In the genomic region with DNA sequence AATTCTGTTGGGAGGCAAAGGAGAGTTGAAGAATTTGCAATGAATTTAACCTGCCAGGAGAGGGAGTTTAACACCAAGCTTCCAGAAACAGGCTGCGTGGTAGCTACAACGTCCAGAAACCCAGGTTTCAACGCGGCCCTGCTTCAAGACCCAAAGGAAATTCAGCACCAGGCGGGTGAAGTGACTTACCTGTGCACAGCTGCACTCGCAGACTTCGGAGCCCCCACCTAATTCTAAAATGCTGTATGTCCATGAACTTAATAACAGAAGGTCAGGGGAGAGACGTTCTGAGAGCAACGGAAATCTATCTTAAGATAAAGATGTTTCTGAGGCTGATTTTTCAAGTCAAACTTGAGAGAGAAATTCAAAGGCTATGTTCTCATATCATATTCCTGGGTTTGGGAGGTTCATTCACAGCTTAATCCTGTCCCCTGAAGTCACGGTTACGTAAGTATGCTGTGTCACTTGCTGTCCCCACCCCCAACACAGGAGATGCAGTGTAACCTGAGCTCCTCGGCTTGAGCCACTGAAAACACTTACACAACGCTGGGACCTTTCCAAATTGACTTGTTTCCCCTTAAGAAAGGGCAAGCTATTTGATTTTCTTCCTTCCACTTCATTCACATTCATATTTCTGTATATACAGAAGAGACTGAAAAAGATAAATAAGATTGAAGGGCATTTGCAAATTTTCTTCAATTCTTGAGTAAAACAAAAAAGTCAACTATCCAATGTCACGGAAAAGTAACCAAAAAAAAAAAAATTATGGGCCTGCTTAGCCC, we compare ENCODE assay signal across 8 cellular contexts. TPM values are rescaled to one million over a fixed set of nuclear protein-coding genes. Genes with fewer than 3 reads are reported as not detected.
DNase-seq lines count a peak whose midpoint lies in the region; ATAC-seq and TF ChIP-seq lines count a peak whose summit lies in the region.

No MANE protein-coding gene starts in this region.

- H3K36me3 ChIP-seq in MM.1S (replicated peaks; ENCODE audit: insufficient read depth, low read length) (no peaks in the 10 kb centered on the region), parathyroid adenoma (ENCODE audit: control insufficient read depth, insufficient read depth, low read length) (no peaks in the 10 kb centered on the region)

- H3K79me2 ChIP-seq in MM.1S (ENCODE audit: low read length): peaks cover 14% of the 10 kb centered on the region
- peaks cover 46% of the 10 kb centered on the region for H3K79me2 ChIP-seq in parathyroid adenoma

- H3F3A ChIP-seq in MM.1S (ENCODE audit: insufficient read depth, low read length): no peaks in the 10 kb centered on the region

- H3K9me3 ChIP-seq in MM.1S (replicated peaks; ENCODE audit: insufficient read depth, low read length) (no peaks in the 10 kb centered on the region), parathyroid adenoma (ENCODE audit: control insufficient read depth, low read length) (no peaks in the 10 kb centered on the region)

- H3K4me1 ChIP-seq in MM.1S (ENCODE audit: low read length): no peaks in the 10 kb centered on the region; the same call in 1 of the 2 replicates
- H3K4me1 ChIP-seq in parathyroid adenoma: peaks cover 26% of the 10 kb centered on the region

- no peaks in the 10 kb centered on the region for H3K9me2 ChIP-seq in MM.1S (replicated peaks; ENCODE audit: insufficient read depth, low read length)

- H3K9ac ChIP-seq in MM.1S (ENCODE audit: low read length) (no peak overlapping the region), parathyroid adenoma (peak overlapping the region; percentile 20)

- H3K4me3 ChIP-seq in MM.1S (ENCODE audit: low read length) (no peak overlapping the region), parathyroid adenoma (ENCODE audit: low read depth, low read length) (peak overlapping the region; percentile 63)

- H3K27me3 ChIP-seq in MM.1S (replicated peaks; ENCODE audit: insufficient read depth, low read length) (no peaks in the 10 kb centered on the region), parathyroid adenoma (ENCODE audit: control insufficient read depth, insufficient read depth, low read length) (no peaks in the 10 kb centered on the region)

- H3K4me2 ChIP-seq in MM.1S (ENCODE audit: low read depth, low read length): no peak overlapping the region
- H3K4me2 ChIP-seq in parathyroid adenoma (ENCODE audit: low read length): peak overlapping the region; percentile 87

- intact Hi-C loops in Right ventricle myocardium superior (cut with DNase I): loop anchor here (5.0 kb wide), 1 partner anchor 73 kb away; no protein-coding TSS in a partner anchor

- peak; percentile 64 for TF ChIP-seq CTCF in GM10266 (IDR thresholded peaks at IDR 0.05; ENCODE audit: control insufficient read depth, insufficient read depth, low read depth, missing control alignments)
- TF ChIP-seq CTCF in MM.1S (IDR thresholded peaks at IDR 0.05; ENCODE audit: low read length): peak; percentile 42
- peak; percentile 72 for TF ChIP-seq CTCF in parathyroid adenoma (IDR thresholded peaks at IDR 0.05)

- H3K27ac ChIP-seq in MM.1S (ENCODE audit: low read length) (no peak overlapping the region), parathyroid adenoma (peak overlapping the region; percentile 97)

- DNase-seq in GM10266 (ENCODE audit: extremely low spot score) (peak; percentile 75), MM.1S (peak; percentile 52), SKM-1 (lab: John Stamatoyannopoulos, UW; ENCODE audit: unreplicated experiment) (peak; percentile 20), amniotic epithelial cell (ENCODE audit: low read depth) (peak; percentile 82), Right ventricle myocardium superior (peak; percentile 61)

- no peaks in the 10 kb centered on the region for H4K20me1 ChIP-seq in MM.1S (ENCODE audit: insufficient read depth, low read length)

- ATAC-seq in Right ventricle myocardium superior (ENCODE audit: poor library complexity): peak; percentile 90
- no peak for ATAC-seq in HG03196 (IDR thresholded peaks at IDR 0.05; ENCODE audit: unreplicated experiment)
- no peak for ATAC-seq in HG02798 (IDR thresholded peaks at IDR 0.05; ENCODE audit: poor library complexity, unreplicated experiment)

- H2AFZ ChIP-seq in MM.1S (ENCODE audit: low read length) (no peak overlapping the region), parathyroid adenoma (peak overlapping the region; percentile 29)

RNA-seq across cellular contexts. Expression of gene CLIP1, which starts 22.7 kb away (rescaled TPM):
- 92.5 TPM for total RNA-seq in Right ventricle myocardium superior

Comparison
In these comparisons a context has a peak if more than half of its experiments do, and no peak if none do; other contexts are left out.
1. DNase-seq: peak in every context shown above with its lines; median percentile 82 in amniotic epithelial cell; 75 in GM10266; 61 in Right ventricle myocardium superior; 52 in MM.1S; 20 in SKM-1.